ENCODE assay signal across 1 cellular context in genomic region chr10:73874267-73875138, GRCh38.
TF ChIP-seq lines count a peak whose summit lies in the region.

Gene CAMK2G, minus strand, starts transcription at chr10:73874555. Its CDS starts 94 bp downstream, at chr10:73874461.

TF ChIP-seq in GM12878, 131 proteins besides CTCF, POLR2A, EP300 and RAD21 (continued from another document):
- TF ChIP-seq TCF3 (IDR thresholded peaks at IDR 0.05; ENCODE audit: borderline replicate concordance, insufficient read depth, low read depth, low read length) (0 out of 2 replicates have a peak, but pooled peaks have one; percentile 4), PBX3 (IDR thresholded peaks at IDR 0.05; ENCODE audit: insufficient replicate concordance, low read depth, low read length) (no peak), DPF2 (IDR thresholded peaks at IDR 0.05) (peak; percentile 61; the same call in 1 of the 2 replicates), BACH1 (IDR thresholded peaks at IDR 0.05; ENCODE audit: borderline replicate concordance) (peak; percentile 30), ZNF207 (IDR thresholded peaks at IDR 0.05; ENCODE audit: borderline replicate concordance) (0 out of 2 replicates have a peak, but pooled peaks have one; percentile 41), ELK1 (IDR thresholded peaks at IDR 0.05; ENCODE audit: low read depth, low read length) (no peak), BHLHE40 (IDR thresholded peaks at IDR 0.05; ENCODE audit: borderline replicate concordance in 1 of 2, low read depth in 2 of 2, low read length in 1 of 2) (peak in 1 of 2 experiments; percentile 34; a peak in 2 of 4 replicates), BCL11A (IDR thresholded peaks at IDR 0.05; ENCODE audit: low read depth, low read length) (no peak), POLR2AphosphoS5 (IDR thresholded peaks at IDR 0.05; ENCODE audit: low read length) (peak; percentile 60; the same call in 1 of the 2 replicates), GATAD2B (conservative IDR thresholded peaks at IDR 0.05; ENCODE audit: low read depth) (peak; percentile 44; the same call in 1 of the 2 replicates), CREB1 (IDR thresholded peaks at IDR 0.05; ENCODE audit: low read depth) (peak; percentile 32; the same call in 1 of the 2 replicates), MTA3 (IDR thresholded peaks at IDR 0.05; ENCODE audit: borderline replicate concordance, low read length) (no peak), ZNF384 (IDR thresholded peaks at IDR 0.05; ENCODE audit: borderline replicate concordance, low read depth, low read length) (no peak), BRCA1 (IDR thresholded peaks at IDR 0.05; ENCODE audit: low read depth, low read length) (0 out of 2 replicates have a peak, but pooled peaks have one; percentile 52), SMARCA5 (IDR thresholded peaks at IDR 0.05) (peak; percentile 45; the same call in 1 of the 2 replicates), MYC (IDR thresholded peaks at IDR 0.05; ENCODE audit: insufficient read depth, insufficient read length, insufficient replicate concordance, low read length, severe bottlenecking) (no peak), PRDM15 (CRISPR knock-in tag; IDR thresholded peaks at IDR 0.05) (no peak), CBX5 (IDR thresholded peaks at IDR 0.05; ENCODE audit: low read depth) (no peak), CEBPB (IDR thresholded peaks at IDR 0.05; ENCODE audit: borderline replicate concordance in 1 of 2, low read depth in 2 of 2, low read length in 2 of 2) (peak in 1 of 2 experiments; percentile 49; a peak in 1 of 4 replicates), STAT1 (conservative IDR thresholded peaks at IDR 0.05) (no peak), EGR1 (IDR thresholded peaks at IDR 0.05; ENCODE audit: borderline replicate concordance in 1 of 2, low read depth in 2 of 2, low read length in 2 of 2) (peak in 1 of 2 experiments; percentile 71; a peak in 1 of 3 replicates), IKZF2 (IDR thresholded peaks at IDR 0.05) (no peak), CHD2 (IDR thresholded peaks at IDR 0.05; ENCODE audit: borderline replicate concordance, low read depth, low read length) (peak; percentile 93)
- TF ChIP-seq, protein P1, sequence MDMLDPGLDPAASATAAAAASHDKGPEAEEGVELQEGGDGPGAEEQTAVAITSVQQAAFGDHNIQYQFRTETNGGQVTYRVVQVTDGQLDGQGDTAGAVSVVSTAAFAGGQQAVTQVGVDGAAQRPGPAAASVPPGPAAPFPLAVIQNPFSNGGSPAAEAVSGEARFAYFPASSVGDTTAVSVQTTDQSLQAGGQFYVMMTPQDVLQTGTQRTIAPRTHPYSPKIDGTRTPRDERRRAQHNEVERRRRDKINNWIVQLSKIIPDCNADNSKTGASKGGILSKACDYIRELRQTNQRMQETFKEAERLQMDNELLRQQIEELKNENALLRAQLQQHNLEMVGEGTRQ (IDR thresholded peaks at IDR 0.05; ENCODE audit: borderline replicate concordance, low read depth, low read length): no peak
- TF ChIP-seq, protein P2, sequence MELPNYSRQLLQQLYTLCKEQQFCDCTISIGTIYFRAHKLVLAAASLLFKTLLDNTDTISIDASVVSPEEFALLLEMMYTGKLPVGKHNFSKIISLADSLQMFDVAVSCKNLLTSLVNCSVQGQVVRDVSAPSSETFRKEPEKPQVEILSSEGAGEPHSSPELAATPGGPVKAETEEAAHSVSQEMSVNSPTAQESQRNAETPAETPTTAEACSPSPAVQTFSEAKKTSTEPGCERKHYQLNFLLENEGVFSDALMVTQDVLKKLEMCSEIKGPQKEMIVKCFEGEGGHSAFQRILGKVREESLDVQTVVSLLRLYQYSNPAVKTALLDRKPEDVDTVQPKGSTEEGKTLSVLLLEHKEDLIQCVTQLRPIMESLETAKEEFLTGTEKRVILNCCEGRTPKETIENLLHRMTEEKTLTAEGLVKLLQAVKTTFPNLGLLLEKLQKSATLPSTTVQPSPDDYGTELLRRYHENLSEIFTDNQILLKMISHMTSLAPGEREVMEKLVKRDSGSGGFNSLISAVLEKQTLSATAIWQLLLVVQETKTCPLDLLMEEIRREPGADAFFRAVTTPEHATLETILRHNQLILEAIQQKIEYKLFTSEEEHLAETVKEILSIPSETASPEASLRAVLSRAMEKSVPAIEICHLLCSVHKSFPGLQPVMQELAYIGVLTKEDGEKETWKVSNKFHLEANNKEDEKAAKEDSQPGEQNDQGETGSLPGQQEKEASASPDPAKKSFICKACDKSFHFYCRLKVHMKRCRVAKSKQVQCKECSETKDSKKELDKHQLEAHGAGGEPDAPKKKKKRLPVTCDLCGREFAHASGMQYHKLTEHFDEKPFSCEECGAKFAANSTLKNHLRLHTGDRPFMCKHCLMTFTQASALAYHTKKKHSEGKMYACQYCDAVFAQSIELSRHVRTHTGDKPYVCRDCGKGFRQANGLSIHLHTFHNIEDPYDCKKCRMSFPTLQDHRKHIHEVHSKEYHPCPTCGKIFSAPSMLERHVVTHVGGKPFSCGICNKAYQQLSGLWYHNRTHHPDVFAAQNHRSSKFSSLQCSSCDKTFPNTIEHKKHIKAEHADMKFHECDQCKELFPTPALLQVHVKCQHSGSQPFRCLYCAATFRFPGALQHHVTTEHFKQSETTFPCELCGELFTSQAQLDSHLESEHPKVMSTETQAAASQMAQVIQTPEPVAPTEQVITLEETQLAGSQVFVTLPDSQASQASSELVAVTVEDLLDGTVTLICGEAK (IDR thresholded peaks at IDR 0.05; ENCODE audit: borderline replicate concordance): no peak
- TF ChIP-seq, protein P3, sequence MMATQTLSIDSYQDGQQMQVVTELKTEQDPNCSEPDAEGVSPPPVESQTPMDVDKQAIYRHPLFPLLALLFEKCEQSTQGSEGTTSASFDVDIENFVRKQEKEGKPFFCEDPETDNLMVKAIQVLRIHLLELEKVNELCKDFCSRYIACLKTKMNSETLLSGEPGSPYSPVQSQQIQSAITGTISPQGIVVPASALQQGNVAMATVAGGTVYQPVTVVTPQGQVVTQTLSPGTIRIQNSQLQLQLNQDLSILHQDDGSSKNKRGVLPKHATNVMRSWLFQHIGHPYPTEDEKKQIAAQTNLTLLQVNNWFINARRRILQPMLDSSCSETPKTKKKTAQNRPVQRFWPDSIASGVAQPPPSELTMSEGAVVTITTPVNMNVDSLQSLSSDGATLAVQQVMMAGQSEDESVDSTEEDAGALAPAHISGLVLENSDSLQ (IDR thresholded peaks at IDR 0.05): no peak
